11 cellular contexts compared by ENCODE assay signal in the genomic region with DNA sequence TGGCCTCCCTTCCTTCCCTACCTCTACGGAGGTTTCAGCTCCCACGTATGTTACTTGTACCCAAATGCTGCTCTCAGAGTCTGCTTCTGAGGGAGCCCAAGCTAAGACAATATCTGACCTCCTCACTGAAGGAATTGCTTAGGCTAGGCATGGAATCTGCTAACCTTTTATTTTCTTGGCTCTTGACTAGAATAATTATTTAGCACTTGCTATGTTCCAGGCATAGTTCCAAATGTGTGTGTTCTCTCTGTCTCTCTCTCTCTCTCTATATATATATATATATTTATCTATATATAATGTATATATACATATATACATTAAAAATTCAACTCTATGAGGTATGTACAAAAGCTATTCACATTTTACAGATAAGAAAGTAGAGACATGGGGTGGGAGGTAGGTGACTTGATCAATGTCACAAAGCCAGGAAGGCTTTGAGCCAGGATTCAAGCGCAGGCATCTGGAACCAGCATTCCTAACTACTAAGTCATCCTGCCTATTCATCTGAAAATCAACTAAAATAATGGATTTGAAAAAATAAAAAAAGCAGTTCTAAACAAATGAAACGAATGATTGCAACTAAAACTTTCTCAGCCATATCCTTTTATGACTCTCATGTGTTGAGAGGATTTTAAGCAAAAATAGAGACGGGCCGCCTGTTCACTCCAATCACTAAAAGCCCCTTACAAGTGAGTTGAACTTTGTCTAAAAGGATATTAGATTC.
DNase-seq lines count a peak whose midpoint lies in the region; ATAC-seq and TF ChIP-seq lines count a peak whose summit lies in the region.
"Had no signal": no experiment of that assay in that cellular context is flagged by ENCODE, and none has a peak within 500 bp of the region (broad histone marks: within the 10 kb centered on the region; RNA-seq: fewer than 3 reads in every experiment).

No MANE protein-coding gene starts in this region.

- no peaks in the 10 kb centered on the region for H3K36me3 ChIP-seq in left lung
- no peaks in the 10 kb centered on the region for H3K36me3 ChIP-seq in aorta (ENCODE audit: control insufficient read depth in 1 of 2, insufficient read depth in 2 of 2, low read length in 1 of 2)
- H3K36me3 ChIP-seq: HAP-1 had no signal

- no peak overlapping the region for H3K4me3 Mint-ChIP-seq in activated T-cell treated with anti-CD3 and anti-CD28 coated beads, Interleukin-2, amount 50 U/mL, for 72 hours

- no peak overlapping the region for H3K4me3 ChIP-seq in left lung
- H3K4me3 ChIP-seq in aorta (ENCODE audit: low read length in 2 of 2), result peak overlapping the region in 1 of 2 donors; percentile 24
- H3K4me3 ChIP-seq: HAP-1, K562 had no signal

- DNase-seq in activated T-cell treated with anti-CD3 and anti-CD28 coated beads, Interleukin-2, amount 50 U/mL, for 72 hours, result no peak
- DNase-seq in activated T-cell treated with anti-CD3 and anti-CD28 coated beads for 4 hours (no peak), dermis blood vessel endothelial cell (peak; percentile 90), left lung (no peak), aorta (peak in 1 of 2 donors; percentile 54), HPDE6-E6E7 (ENCODE audit: extremely low spot score) (no peak)

- TF ChIP-seq CTCF in left lung (IDR thresholded peaks at IDR 0.05), result no peak

- no peak for ATAC-seq in activated T-cell treated with anti-CD3 and anti-CD28 coated beads, Interleukin-2, amount 50 U/mL, for 72 hours (replicated peaks in 1 of 2)
- peak; percentile 15 for ATAC-seq in left lung
- ATAC-seq in aorta (ENCODE audit: low FRiP score), result peak; percentile 77
- ATAC-seq in HG03439 (IDR thresholded peaks at IDR 0.05; ENCODE audit: unreplicated experiment), result no peak
- ATAC-seq in HG02938 (IDR thresholded peaks at IDR 0.05; ENCODE audit: unreplicated experiment), result no peak
- ATAC-seq: K562 had no signal

- H3K9me3 ChIP-seq in left lung (no peaks in the 10 kb centered on the region), aorta (ENCODE audit: control insufficient read depth, low read length) (no peaks in the 10 kb centered on the region)
- H3K9me3 ChIP-seq: HAP-1 had no signal

- H3K36me3 Mint-ChIP-seq in activated T-cell treated with anti-CD3 and anti-CD28 coated beads, Interleukin-2, amount 50 U/mL, for 72 hours (ENCODE audit: insufficient read depth in 2 of 2), result no peaks in the 10 kb centered on the region

- peaks cover 0 to 8% of the 10 kb centered on the region in 2 donors for H3K9me3 Mint-ChIP-seq in activated T-cell treated with anti-CD3 and anti-CD28 coated beads, Interleukin-2, amount 50 U/mL, for 72 hours

- H3K4me1 ChIP-seq in left lung (peaks cover 0 to 12% of the 10 kb centered on the region in 2 donors), aorta (ENCODE audit: control insufficient read depth in 1 of 2, insufficient read depth in 2 of 2, low read length in 2 of 2) (peaks cover 5 to 8% of the 10 kb centered on the region in 2 donors)
- H3K4me1 ChIP-seq: HAP-1 had no signal

- H3K27ac ChIP-seq in left lung (peak overlapping the region; percentile 4 to 34), aorta (ENCODE audit: low read depth in 1 of 2, low read length in 2 of 2) (peak overlapping the region; percentile 40 to 76)
- H3K27ac ChIP-seq: 22Rv1 had no signal

- peak overlapping the region; percentile 29 for H3K27ac Mint-ChIP-seq in activated T-cell treated with anti-CD3 and anti-CD28 coated beads, Interleukin-2, amount 50 U/mL, for 72 hours

- H3K27me3 Mint-ChIP-seq in activated T-cell treated with anti-CD3 and anti-CD28 coated beads, Interleukin-2, amount 50 U/mL, for 72 hours (ENCODE audit: low read depth), result no peaks in the 10 kb centered on the region

- 6% methylated on average over 6 of the region's 6 CpGs for WGBS in aorta, 2 donors

- no peaks in the 10 kb centered on the region for H3K4me1 Mint-ChIP-seq in activated T-cell treated with anti-CD3 and anti-CD28 coated beads, Interleukin-2, amount 50 U/mL, for 72 hours (ENCODE audit: low read depth)

- intact Hi-C loops in left lung (cut with DNase I), result no loop called here
- intact Hi-C loops in aorta (cut with DNase I), result loop anchor here (5.0 to 10.0 kb wide), 4 partner anchors 54 to 189 kb away; a partner anchor contains a TSS

- H3K27me3 ChIP-seq in left lung (no peaks in the 10 kb centered on the region), aorta (ENCODE audit: control insufficient read depth in 1 of 2, insufficient read depth in 2 of 2, low read length in 1 of 2) (no peaks in the 10 kb centered on the region)

Comparison
In these comparisons a context has a peak if more than half of its experiments do, and no peak if none do; other contexts are left out.
1. ATAC-seq: peak in left lung (single experiment) and aorta (single experiment); none in activated T-cell treated with anti-CD3 and anti-CD28 coated beads, Interleukin-2, amount 50 U/mL, for 72 hours (0 of 2), HG03439 (single experiment) and HG02938 (single experiment).
2. intact Hi-C loops: an anchor here in aorta (5.0 to 10.0 kb wide); none called in left lung.